Comparison of ENCODE assay signal across 15 cellular contexts in the genomic region with DNA sequence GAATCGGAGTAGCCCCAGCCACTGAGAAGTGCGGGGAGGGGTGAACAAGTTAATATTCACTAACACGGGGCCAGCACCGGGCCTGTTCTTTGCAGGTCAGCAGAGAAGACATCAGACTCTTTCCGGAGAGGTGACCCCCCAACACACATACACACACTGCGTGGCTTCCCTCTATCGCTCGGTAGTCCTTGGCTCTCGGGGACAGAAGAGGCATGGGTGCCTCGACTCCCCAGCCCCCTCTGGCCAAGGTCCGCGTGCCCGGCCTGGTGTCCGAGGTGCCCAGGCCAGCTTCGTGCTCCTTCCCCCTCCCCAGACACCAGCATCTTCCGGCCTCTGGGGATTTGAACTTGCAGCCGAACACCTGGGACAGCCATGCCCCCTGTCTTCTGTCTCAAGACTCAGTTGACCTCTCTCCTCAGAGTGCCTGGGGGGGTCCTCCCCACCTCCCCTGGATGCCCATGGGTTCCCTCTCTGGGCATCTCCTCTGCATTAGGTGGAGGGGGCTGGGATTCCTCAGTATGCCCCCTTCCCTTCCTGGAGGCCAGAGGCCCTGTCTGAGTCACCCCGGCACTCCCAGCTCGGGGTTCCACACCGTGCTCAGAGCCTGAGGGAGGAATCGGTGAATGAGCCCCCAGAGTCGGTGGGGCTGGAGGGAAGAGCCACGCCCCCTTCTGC.
"Had no signal": no experiment of that assay in that cellular context is flagged by ENCODE, and none has a peak within 500 bp of the region (broad histone marks: within the 10 kb centered on the region; RNA-seq: fewer than 3 reads in every experiment).

No MANE protein-coding gene starts in this region.

- FAIRE-seq: keratinocyte had no signal

- ATAC-seq: effector memory CD8-positive, alpha-beta T cell; naive thymus-derived CD4-positive, alpha-beta T cell had no signal

- H3K4me3 ChIP-seq: esophagus muscularis mucosa, gastrocnemius medialis, ovary, smooth muscle cell, tibial nerve, upper lobe of right lung, vagina had no signal

- DNase-seq: effector memory CD8-positive, alpha-beta T cell; gastrocnemius medialis; immature natural killer cell; mesendoderm; naive thymus-derived CD4-positive, alpha-beta T cell; nephron progenitor cell; stimulated activated naive CD4-positive, alpha-beta T cell treated with Interleukin-2 at 50 U/mL for 16 hours had no signal

- H3K4me1 ChIP-seq: gastrocnemius medialis, upper lobe of right lung had no signal

- H3K9me3 ChIP-seq: esophagus muscularis mucosa, gastrocnemius medialis, ovary, tibial nerve, upper lobe of right lung, vagina had no signal

- H3K27me3 ChIP-seq: esophagus muscularis mucosa, ovary, tibial nerve, upper lobe of right lung, vagina had no signal

- H3K36me3 ChIP-seq: esophagus muscularis mucosa, gastrocnemius medialis, ovary, tibial nerve, upper lobe of right lung, vagina had no signal

- H3K27ac ChIP-seq: epithelial cell of prostate, esophagus muscularis mucosa, gastrocnemius medialis, ovary, upper lobe of right lung, vagina had no signal
